ENCODE assay signal across 14 cellular contexts in the genomic region with DNA sequence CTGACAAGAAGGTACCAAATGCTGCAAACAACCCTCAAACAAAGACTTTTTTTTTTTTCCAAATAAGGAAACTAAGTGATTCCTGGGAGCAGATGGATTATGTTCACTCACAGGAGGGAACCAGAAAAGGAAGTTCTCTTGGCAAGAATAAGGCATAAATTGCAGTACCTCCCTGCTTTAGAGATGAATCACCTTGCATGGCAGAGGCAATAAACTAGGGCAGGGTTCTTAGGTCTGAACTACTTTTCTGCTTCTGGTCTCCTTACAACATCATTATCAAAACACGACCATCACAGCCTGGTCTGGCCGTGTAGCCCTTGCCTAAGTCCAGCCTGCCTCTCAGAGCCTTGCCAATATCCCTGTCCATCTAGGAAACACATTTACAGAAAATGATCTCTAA. TPM values are rescaled to one million over a fixed set of nuclear protein-coding genes. Genes with fewer than 3 reads are reported as not detected.
DNase-seq lines count a peak whose midpoint lies in the region; ATAC-seq, FAIRE-seq and TF ChIP-seq lines count a peak whose summit lies in the region.
"Had no signal": no experiment of that assay in that cellular context is flagged by ENCODE, and none has a peak within 500 bp of the region (broad histone marks: within the 10 kb centered on the region; RNA-seq: fewer than 3 reads in every experiment).

No MANE protein-coding gene starts in this region.

- no peak for FAIRE-seq in D721Med (lab: Jason Lieb, UNC)

- intact Hi-C loops in ascending aorta (cut with DNase I): no loop called here
- intact Hi-C loops in lower leg skin (cut with DNase I; ENCODE audit: low total_unique reads): loop anchor here (10.0 kb wide), 1 partner anchor 58 kb away; the partner anchor contains the start of gene PLP1

- H3K4me1 ChIP-seq in ascending aorta (no peaks in the 10 kb centered on the region), gastroesophageal sphincter (no peaks in the 10 kb centered on the region)

- H3K27ac ChIP-seq in ascending aorta (peak overlapping the region; percentile 27 to 30), gastroesophageal sphincter (peak overlapping the region in 3 of 4 donors; percentile 45 to 71 (median 70))
- H3K27ac ChIP-seq: neural progenitor cell had no signal

- H3K9me3 ChIP-seq in ascending aorta: no peaks in the 10 kb centered on the region
- H3K9me3 ChIP-seq in gastroesophageal sphincter: no peaks in the 10 kb centered on the region

- no peaks in the 10 kb centered on the region for H3K27me3 ChIP-seq in ascending aorta
- H3K27me3 ChIP-seq in gastroesophageal sphincter: no peaks in the 10 kb centered on the region
- H3K27me3 ChIP-seq: neural progenitor cell had no signal

- TF ChIP-seq EP300 in gastroesophageal sphincter (IDR thresholded peaks at IDR 0.05): no peak

- WGBS in gastroesophageal sphincter (ENCODE audit: low coverage in 1 of 2), 2 donors: 20% methylated on average over 1 of the region's 2 CpGs; no CpG with 5 or more reads in 1 of the 2 donors
- 42 to 43% methylated on average over 2 of the region's 2 CpGs for WGBS in lower leg skin, 2 donors

- DNase-seq in HCEC 1CT: peak; percentile 94
- DNase-seq in ascending aorta (ENCODE audit: low spot score in 2 of 2): no peak
- peak; percentile 13 for DNase-seq in smooth muscle cell of the brain vasculature (ENCODE audit: low read depth, low spot score)
- DNase-seq in D721Med (ENCODE audit: insufficient read length, low spot score): no peak
- no peak for DNase-seq in lower leg skin (ENCODE audit: low spot score in 2 of 2)
- DNase-seq: activated naive CD4-positive, alpha-beta T cell treated with anti-CD3 and anti-CD28 coated beads for 36 hours; DND-41; effector memory CD8-positive, alpha-beta T cell; GOT3; NCI-H524 treated with DMSO at 0.1 percent for 48 hours had no signal

- TF ChIP-seq CTCF in ascending aorta (IDR thresholded peaks at IDR 0.05) (no peak), gastroesophageal sphincter (IDR thresholded peaks at IDR 0.05) (no peak), D721Med (IDR thresholded peaks at IDR 0.05; ENCODE audit: insufficient read depth, missing control alignments) (no peak), lower leg skin (IDR thresholded peaks at IDR 0.05) (no peak)

- peak; percentile 87 for ATAC-seq in gastroesophageal sphincter
- no peak for ATAC-seq in GM21723 (IDR thresholded peaks at IDR 0.05; ENCODE audit: unreplicated experiment)
- ATAC-seq: effector memory CD8-positive, alpha-beta T cell had no signal

- H3K36me3 ChIP-seq in ascending aorta (no peaks in the 10 kb centered on the region), gastroesophageal sphincter (no peaks in the 10 kb centered on the region)
- H3K36me3 ChIP-seq: neural progenitor cell had no signal

- no peak overlapping the region for H3K4me3 ChIP-seq in ascending aorta
- no peak overlapping the region for H3K4me3 ChIP-seq in gastroesophageal sphincter
- H3K4me3 ChIP-seq in lower leg skin (ENCODE audit: low read depth, poor library complexity, severe bottlenecking): no peak overlapping the region
- H3K4me3 ChIP-seq: neural progenitor cell had no signal

- no peak for TF ChIP-seq POLR2A in gastroesophageal sphincter (IDR thresholded peaks at IDR 0.05)
- TF ChIP-seq POLR2A in lower leg skin (IDR thresholded peaks at IDR 0.05): no peak

RNA-seq across cellular contexts. Expression of gene TMEM31, which starts 6.3 kb away (rescaled TPM):
- total RNA-seq in ascending aorta (not detected), gastroesophageal sphincter (not detected), lower leg skin (not detected)
- total RNA-seq: temporal lobe had no signal

RNA-seq across cellular contexts. Expression of gene MORF4L2, which starts 30.5 kb away (rescaled TPM):
- total RNA-seq in ascending aorta: 211 TPM
- 100 to 1,000 TPM; 338 to 631 (median 467) TPM for total RNA-seq in gastroesophageal sphincter
- 100 to 1,000 TPM; 150 to 203 (median 193) TPM for total RNA-seq in lower leg skin

RNA-seq across cellular contexts. Expression of gene PLP1, which starts 59.7 kb away (rescaled TPM):
- total RNA-seq in ascending aorta: 5.9 TPM
- 10 to 100 TPM; 20.3 to 51.5 (median 33.0) TPM for total RNA-seq in gastroesophageal sphincter
- total RNA-seq in lower leg skin: 10 to 100 TPM in 2 of 4 donors, 1 to 10 TPM in 2; 5.4 to 15.7 (median 10.6) TPM
- total RNA-seq: activated naive CD4-positive, alpha-beta T cell treated with anti-CD3 and anti-CD28 coated beads for 36 hours had no signal

Comparison
In these comparisons a context has a peak if more than half of its experiments do, and no peak if none do; other contexts are left out.
1. DNase-seq: peak in HCEC 1CT (single experiment) and smooth muscle cell of the brain vasculature (single experiment); none in ascending aorta (0 of 2), D721Med (single experiment) and lower leg skin (0 of 2).